In the genomic region with DNA sequence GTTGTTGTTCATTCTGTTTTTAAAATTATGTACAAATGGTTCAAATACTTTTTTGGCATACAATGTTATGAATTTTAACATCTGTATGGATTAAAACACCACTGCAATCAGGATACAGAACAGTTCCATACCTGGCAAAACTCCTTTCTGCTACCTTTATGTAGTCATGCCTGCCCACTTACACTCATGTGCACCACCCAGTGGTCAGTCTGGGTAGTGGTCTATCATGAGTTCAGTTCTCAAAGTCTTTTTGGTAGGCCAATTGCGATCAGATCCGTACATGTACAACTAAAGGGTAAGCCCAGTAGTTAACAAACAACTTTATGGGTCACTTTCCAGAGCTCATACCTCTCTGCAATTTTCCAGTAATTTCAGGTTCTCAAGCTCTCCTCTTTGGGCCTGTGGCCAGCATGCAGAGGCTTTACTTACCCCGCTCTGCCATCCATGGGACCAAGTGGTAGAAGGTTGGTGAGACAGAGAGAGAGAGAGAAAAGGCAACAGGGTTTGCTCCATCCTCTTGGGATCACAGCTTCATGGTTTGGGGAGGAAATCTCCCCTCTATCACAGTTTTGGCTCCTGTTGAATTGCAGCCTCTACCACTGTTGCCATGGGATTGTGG, we compare ENCODE assay signal across 9 cellular contexts.
DNase-seq lines count a peak whose midpoint lies in the region; ATAC-seq and TF ChIP-seq lines count a peak whose summit lies in the region.
"Had no signal": no experiment of that assay in that cellular context is flagged by ENCODE, and none has a peak within 500 bp of the region (broad histone marks: within the 10 kb centered on the region; RNA-seq: fewer than 3 reads in every experiment).

No MANE protein-coding gene starts in this region.

- ATAC-seq in HG02759 (IDR thresholded peaks at IDR 0.05; ENCODE audit: unreplicated experiment), result peak; percentile 80
- no peak for ATAC-seq in activated CD8-positive, alpha-beta memory T cell treated with anti-CD3 and anti-CD28 coated beads, Interleukin-2, amount 10 ng/mL, durations not matched to agents 7 days and 5 days
- ATAC-seq in natural killer cell treated with Interleukin-12 subunit alpha and Interleukin-12 subunit beta and Interleukin-15 and Interleukin-18, amount 100 ng/mL, for 72 hours, result peak; percentile 70 to 74

- no peak overlapping the region for H3K4me3 Mint-ChIP-seq in activated CD8-positive, alpha-beta memory T cell treated with anti-CD3 and anti-CD28 coated beads, Interleukin-2, amount 10 ng/mL, durations not matched to agents 7 days and 5 days
- no peak overlapping the region for H3K4me3 Mint-ChIP-seq in natural killer cell treated with Interleukin-12 subunit alpha and Interleukin-12 subunit beta and Interleukin-15 and Interleukin-18, amount 100 ng/mL, for 72 hours
- H3K4me3 Mint-ChIP-seq: stimulated activated naive CD8-positive, alpha-beta T cell treated with anti-CD3 and anti-CD28 coated beads, Interleukin-15, Interleukin-2, amounts not matched to agents 100 ng/mL and 50 ng/mL, for 24 hours had no signal

- no peaks in the 10 kb centered on the region for H3K36me3 Mint-ChIP-seq in activated CD8-positive, alpha-beta memory T cell treated with anti-CD3 and anti-CD28 coated beads, Interleukin-2, amount 10 ng/mL, durations not matched to agents 7 days and 5 days
- no peaks in the 10 kb centered on the region for H3K36me3 Mint-ChIP-seq in natural killer cell treated with Interleukin-12 subunit alpha and Interleukin-12 subunit beta and Interleukin-15 and Interleukin-18, amount 100 ng/mL, for 72 hours

- peak; percentile 95 for TF ChIP-seq CTCF in epithelial cell of esophagus (IDR thresholded peaks at IDR 0.05; ENCODE audit: insufficient read depth, low read depth, low read length, missing control alignments)

- peak; percentile 9 for DNase-seq in NOMO-1 treated with DMSO at 0.1 percent for 48 hours (lab: John Stamatoyannopoulos, UW; ENCODE audit: unreplicated experiment)
- no peak for DNase-seq in NOMO-1 treated with dmso at 0.1 percent for 144 hours (lab: John Stamatoyannopoulos, UW; ENCODE audit: unreplicated experiment)
- DNase-seq in NCI-H748 (lab: John Stamatoyannopoulos, UW; ENCODE audit: unreplicated experiment), result peak; percentile 32
- peak; percentile 74 for DNase-seq in activated CD8-positive, alpha-beta memory T cell treated with anti-CD3 and anti-CD28 coated beads, Interleukin-2, amount 10 ng/mL, durations not matched to agents 7 days and 5 days
- peak; percentile 75 for DNase-seq in epithelial cell of esophagus (ENCODE audit: low read depth)
- peak; percentile 72 for DNase-seq in natural killer cell treated with Interleukin-12 subunit alpha and Interleukin-12 subunit beta and Interleukin-15 and Interleukin-18, amount 100 ng/mL, for 72 hours (ENCODE audit: low spot score)
- DNase-seq in superior temporal gyrus (ENCODE audit: extremely low spot score), result peak; percentile 74

- no peaks in the 10 kb centered on the region for H3K4me1 Mint-ChIP-seq in activated CD8-positive, alpha-beta memory T cell treated with anti-CD3 and anti-CD28 coated beads, Interleukin-2, amount 10 ng/mL, durations not matched to agents 7 days and 5 days
- no peaks in the 10 kb centered on the region for H3K4me1 Mint-ChIP-seq in natural killer cell treated with Interleukin-12 subunit alpha and Interleukin-12 subunit beta and Interleukin-15 and Interleukin-18, amount 100 ng/mL, for 72 hours (ENCODE audit: low read depth in 2 of 2)

- H3K27ac Mint-ChIP-seq in activated CD8-positive, alpha-beta memory T cell treated with anti-CD3 and anti-CD28 coated beads, Interleukin-2, amount 10 ng/mL, durations not matched to agents 7 days and 5 days, result no peak overlapping the region
- no peak overlapping the region for H3K27ac Mint-ChIP-seq in natural killer cell treated with Interleukin-12 subunit alpha and Interleukin-12 subunit beta and Interleukin-15 and Interleukin-18, amount 100 ng/mL, for 72 hours
- H3K27ac Mint-ChIP-seq: stimulated activated naive CD8-positive, alpha-beta T cell treated with anti-CD3 and anti-CD28 coated beads, Interleukin-15, Interleukin-2, amounts not matched to agents 100 ng/mL and 50 ng/mL, for 24 hours had no signal

- no peak overlapping the region for H3K4me3 ChIP-seq in epithelial cell of esophagus (ENCODE audit: low read length)

- CTCF ChIA-PET in activated CD8-positive, alpha-beta memory T cell treated with anti-CD3 and anti-CD28 coated beads, Interleukin-2, amount 10 ng/mL, durations not matched to agents 7 days and 5 days (lab: Charles Lee), result interaction anchor here (1.3 kb wide), 1 partner anchor 18 kb away, joined by 5 read pairs; no protein-coding TSS in a partner anchor

- H3K27me3 Mint-ChIP-seq in activated CD8-positive, alpha-beta memory T cell treated with anti-CD3 and anti-CD28 coated beads, Interleukin-2, amount 10 ng/mL, durations not matched to agents 7 days and 5 days, result peaks cover 58% of the 10 kb centered on the region
- H3K27me3 Mint-ChIP-seq in natural killer cell treated with Interleukin-12 subunit alpha and Interleukin-12 subunit beta and Interleukin-15 and Interleukin-18, amount 100 ng/mL, for 72 hours, result peaks cover 14 to 35% of the 10 kb centered on the region in 2 donors

- no peaks in the 10 kb centered on the region for H3K9me3 Mint-ChIP-seq in activated CD8-positive, alpha-beta memory T cell treated with anti-CD3 and anti-CD28 coated beads, Interleukin-2, amount 10 ng/mL, durations not matched to agents 7 days and 5 days (ENCODE audit: low read depth)
- no peaks in the 10 kb centered on the region for H3K9me3 Mint-ChIP-seq in natural killer cell treated with Interleukin-12 subunit alpha and Interleukin-12 subunit beta and Interleukin-15 and Interleukin-18, amount 100 ng/mL, for 72 hours
- H3K9me3 Mint-ChIP-seq: stimulated activated naive CD8-positive, alpha-beta T cell treated with anti-CD3 and anti-CD28 coated beads, Interleukin-15, Interleukin-2, amounts not matched to agents 100 ng/mL and 50 ng/mL, for 24 hours had no signal
